Comparison of ENCODE assay signal across 1 cellular context in genomic region chr3:129658156-129658843, GRCh38.
TF ChIP-seq lines count a peak whose summit lies in the region.

No MANE protein-coding gene starts in this region.

TF ChIP-seq in GM23338, 12 proteins besides CTCF, POLR2A, EP300 and RAD21:
- TF ChIP-seq ETS1 (IDR thresholded peaks at IDR 0.05) (no peak), EZH2 (IDR thresholded peaks at IDR 0.05; ENCODE audit: low read depth, unreplicated experiment) (no peak), REST (IDR thresholded peaks at IDR 0.05; ENCODE audit: unreplicated experiment) (no peak), ZNF462 (CRISPR knock-in tag; IDR thresholded peaks at IDR 0.05) (no peak), NANOG (IDR thresholded peaks at IDR 0.05; ENCODE audit: borderline replicate concordance) (no peak), STAT1 (IDR thresholded peaks at IDR 0.05; ENCODE audit: unreplicated experiment) (no peak), JUNB (IDR thresholded peaks at IDR 0.05; ENCODE audit: unreplicated experiment) (no peak), ZNF114 (CRISPR knock-in tag; IDR thresholded peaks at IDR 0.05) (no peak), CREB1 (CRISPR knock-in tag; IDR thresholded peaks at IDR 0.05; ENCODE audit: low read depth) (no peak), ZNF331 (CRISPR knock-in tag; IDR thresholded peaks at IDR 0.05; ENCODE audit: low read depth) (no peak), POLR2AphosphoS5 (IDR thresholded peaks at IDR 0.05; ENCODE audit: low read depth) (no peak), EZH2phosphoT487 (IDR thresholded peaks at IDR 0.05; ENCODE audit: unreplicated experiment) (no peak)
